ENCODE assay signal across 32 cellular contexts in genomic region chr15:78179906-78180305, GRCh38. TPM values are rescaled to one million over a fixed set of nuclear protein-coding genes. Genes with fewer than 3 reads are reported as not detected.
"Had no signal": no experiment of that assay in that cellular context is flagged by ENCODE, and none has a peak within 500 bp of the region (broad histone marks: within the 10 kb centered on the region; RNA-seq: fewer than 3 reads in every experiment).

No MANE protein-coding gene starts in this region.

- H3K27ac Mint-ChIP-seq: dendritic cell treated with granulocyte-macrophage colony-stimulating factor and Interleukin-4, amounts not matched to agents 40 ng/mL and 50 ng/mL, for 4 days; endodermal cell; naive thymus-derived CD4-positive, alpha-beta T cell; nephron; neural progenitor cell; stimulated activated memory B cell treated with anti-CD40 and anti-IgM and Interleukin-4, amounts not matched to agents 10 μg/mL and 1 μg/mL and 100 μg/mL, for 72 hours; stimulated activated naive CD8-positive, alpha-beta T cell treated with anti-CD3 and anti-CD28 coated beads, Interleukin-15, amount 100 ng/mL, for 72 hours had no signal

- H3K27me3 Mint-ChIP-seq: stimulated activated naive CD8-positive, alpha-beta T cell treated with anti-CD3 and anti-CD28 coated beads, Interleukin-15, amount 100 ng/mL, for 72 hours had no signal

- H3K4me3 Mint-ChIP-seq: dendritic cell treated with granulocyte-macrophage colony-stimulating factor and Interleukin-4, amounts not matched to agents 40 ng/mL and 50 ng/mL, for 4 days; endodermal cell; naive thymus-derived CD4-positive, alpha-beta T cell; nephron; neural progenitor cell; stimulated activated memory B cell treated with anti-CD40 and anti-IgM and Interleukin-4, amounts not matched to agents 10 μg/mL and 1 μg/mL and 100 μg/mL, for 72 hours; stimulated activated naive CD8-positive, alpha-beta T cell treated with anti-CD3 and anti-CD28 coated beads, Interleukin-15, amount 100 ng/mL, for 72 hours had no signal

- H3K4me3 ChIP-seq: gastrocnemius medialis, neural progenitor cell, ovary, psoas muscle, sigmoid colon, suprapubic skin, thyroid gland, uterus had no signal

- DNase-seq: cerebellar nuclear complex; effector CD8-positive, alpha-beta T cell; endodermal cell; foreskin fibroblast; gastrocnemius medialis; hippocampal formation; left cardiac atrium; left ventricle myocardium superior; mesenchymal stem cell; midbrain; nucleus accumbens; ovary; posterior cingulate gyrus; right cardiac atrium; sigmoid colon; stimulated activated CD4-positive, alpha-beta T cell treated with anti-CD3 and anti-CD28 coated beads, Interleukin-4, amount 100 ng/mL, for 4 hours; stimulated activated naive CD8-positive, alpha-beta T cell treated with anti-CD3 and anti-CD28 coated beads, Interleukin-15, amount 100 ng/mL, for 72 hours; thyroid gland; trophoblast cell; uterus had no signal

- H3K4me1 Mint-ChIP-seq: endodermal cell, nephron, neural progenitor cell had no signal

- H3K36me3 ChIP-seq: gastrocnemius medialis, neural progenitor cell, ovary, sigmoid colon, suprapubic skin, thyroid gland, uterus had no signal

- H3K27me3 ChIP-seq: gastrocnemius medialis, neural progenitor cell, ovary, sigmoid colon, suprapubic skin, thyroid gland, uterus had no signal

- H3K9me3 Mint-ChIP-seq: dendritic cell treated with granulocyte-macrophage colony-stimulating factor and Interleukin-4, amounts not matched to agents 40 ng/mL and 50 ng/mL, for 4 days; endodermal cell; naive thymus-derived CD4-positive, alpha-beta T cell; nephron; neural progenitor cell; stimulated activated memory B cell treated with anti-CD40 and anti-IgM and Interleukin-4, amounts not matched to agents 10 μg/mL and 1 μg/mL and 100 μg/mL, for 72 hours; stimulated activated naive CD8-positive, alpha-beta T cell treated with anti-CD3 and anti-CD28 coated beads, Interleukin-15, amount 100 ng/mL, for 72 hours had no signal

- FAIRE-seq: colon, islet of Langerhans had no signal

- H3K36me3 Mint-ChIP-seq: naive thymus-derived CD4-positive, alpha-beta T cell; neural progenitor cell; stimulated activated memory B cell treated with anti-CD40 and anti-IgM and Interleukin-4, amounts not matched to agents 10 μg/mL and 1 μg/mL and 100 μg/mL, for 72 hours had no signal

RNA-seq across cellular contexts. Expression of gene ACSBG1, which starts 54.5 kb away (rescaled TPM):
- total RNA-seq: esophagus mucosa, kidney epithelial cell, lung microvascular endothelial cell, thyroid gland had no signal
